Comparison of ENCODE assay signal across 22 cellular contexts in the genomic region with DNA sequence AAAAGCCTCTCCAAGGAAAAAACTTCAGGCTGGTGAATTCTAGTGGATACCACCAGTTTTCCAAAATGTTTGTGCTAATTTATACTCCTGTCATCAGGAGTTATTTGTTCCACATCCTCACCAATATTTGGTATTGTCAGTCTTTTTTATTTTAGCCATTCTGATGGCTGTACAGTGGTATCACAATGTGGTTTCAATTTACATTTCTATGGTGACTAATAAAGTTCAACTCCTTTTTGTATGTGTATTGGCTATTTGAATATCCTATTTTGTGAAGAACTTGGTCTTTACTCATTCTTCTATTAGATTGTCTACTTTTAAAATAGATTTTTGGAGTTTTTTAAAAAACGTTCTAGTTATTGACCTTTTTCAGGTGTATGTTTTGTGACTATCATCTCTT. TPM values are rescaled to one million over a fixed set of nuclear protein-coding genes. Genes with fewer than 3 reads are reported as not detected.
DNase-seq lines count a peak whose midpoint lies in the region; ATAC-seq and TF ChIP-seq lines count a peak whose summit lies in the region.
"Had no signal": no experiment of that assay in that cellular context is flagged by ENCODE, and none has a peak within 500 bp of the region (broad histone marks: within the 10 kb centered on the region; RNA-seq: fewer than 3 reads in every experiment).

No MANE protein-coding gene starts in this region.

- H3K79me2 ChIP-seq in GM23248 (ENCODE audit: insufficient read depth), result no peaks in the 10 kb centered on the region

- no peaks in the 10 kb centered on the region for H3K9me2 ChIP-seq in GM23248 (ENCODE audit: insufficient read depth)

- no peaks in the 10 kb centered on the region for H3K9me3 ChIP-seq in GM23248 (ENCODE audit: low read depth)
- H3K9me3 ChIP-seq: BLaER1, Caco-2 had no signal

- no peaks in the 10 kb centered on the region for H4K20me1 ChIP-seq in GM23248 (ENCODE audit: insufficient read depth)
- H4K20me1 ChIP-seq: BLaER1 had no signal

- H3K36me3 ChIP-seq in GM23248 (ENCODE audit: low read depth), result no peaks in the 10 kb centered on the region
- H3K36me3 ChIP-seq: BLaER1 had no signal

- DNase-seq in AG08395 (ENCODE audit: low spot score), result peak; percentile 7
- DNase-seq in GM23248, result peak; percentile 44
- peak; percentile 40 for DNase-seq in fibroblast of mammary gland (ENCODE audit: low read depth)
- no peak for DNase-seq in NOMO-1 treated with dmso at 0.1 percent for 144 hours (lab: John Stamatoyannopoulos, UW; ENCODE audit: unreplicated experiment)
- no peak for DNase-seq in NCI-H1694 (lab: John Stamatoyannopoulos, UW)
- no peak for DNase-seq in stimulated activated CD4-positive, alpha-beta T cell treated with anti-CD3 and anti-CD28 coated beads, Interleukin-4, amount 100 ng/mL, for 4 hours
- DNase-seq: Caco-2; CD4-positive, CD25-positive, alpha-beta regulatory T cell; CD8-positive, alpha-beta T cell; DMS153; DND-41; EL; GDM1; H9 had no signal

- H2AFZ ChIP-seq in GM23248, result peak overlapping the region; percentile 21; the same call in 1 of the 2 replicates
- H2AFZ ChIP-seq: GM23338 had no signal

- ATAC-seq in SK-N-SH treated with all-trans-retinoic acid at 6 μM for 48 hours (peak; percentile 84), HG03025 (IDR thresholded peaks at IDR 0.05; ENCODE audit: low FRiP score, unreplicated experiment) (no peak)
- ATAC-seq: CD8-positive, alpha-beta T cell; GM12878; GM23338; HCT116 had no signal

- no peak for TF ChIP-seq CTCF in fibroblast of mammary gland (conservative IDR thresholded peaks at IDR 0.05; ENCODE audit: control insufficient read depth, insufficient read depth, low read depth, low read length)

- peaks cover 9% of the 10 kb centered on the region; the same call in 1 of the 2 replicates for H3K4me1 ChIP-seq in GM23248 (ENCODE audit: insufficient read depth)
- H3K4me1 ChIP-seq: BLaER1, Caco-2 had no signal

- H3F3A ChIP-seq in GM23248 (ENCODE audit: insufficient read depth), result no peaks in the 10 kb centered on the region

- H3K27ac ChIP-seq in GM23248, result no peak overlapping the region
- H3K27ac ChIP-seq: 22Rv1, BLaER1, C4-2B had no signal

- no peaks in the 10 kb centered on the region for H3K27me3 ChIP-seq in GM23248 (replicated peaks; ENCODE audit: insufficient read depth)
- H3K27me3 ChIP-seq: BLaER1 had no signal

- no peak overlapping the region for H3K4me3 ChIP-seq in GM23248
- no peak overlapping the region for H3K4me3 ChIP-seq in fibroblast of mammary gland (ENCODE audit: control insufficient read depth, low read depth, low read length)
- H3K4me3 ChIP-seq: BLaER1, GM12878, GM23338 had no signal

- H3K4me2 ChIP-seq in GM23248 (ENCODE audit: unreplicated experiment), result peak overlapping the region; percentile 1
- H3K4me2 ChIP-seq: BLaER1, GM23338 had no signal

- 4 to 5% methylated on average over 1 of the region's 1 CpG for WGBS in GM23248 (ENCODE audit: low coverage in 1 of 2, low lambda C conversion rate in 2 of 2, missing lambda C conversion rate in 2 of 2), 2 experiments

- in situ Hi-C loops in GM23248 (cut with MboI), result no loop called here

- no peak overlapping the region for H3K9ac ChIP-seq in GM23248
- H3K9ac ChIP-seq: BLaER1 had no signal

TF ChIP-seq in SK-N-SH treated with all-trans-retinoic acid at 6 μM for 48 hours, 23 proteins besides CTCF, POLR2A, EP300 and RAD21:
- no peak for TF ChIP-seq ZFP3 (CRISPR knock-in tag; IDR thresholded peaks at IDR 0.05)
- no peak for TF ChIP-seq SNAI2 (CRISPR knock-in tag; IDR thresholded peaks at IDR 0.05)
- TF ChIP-seq TOX (CRISPR knock-in tag; IDR thresholded peaks at IDR 0.05; ENCODE audit: borderline replicate concordance), result no peak
- TF ChIP-seq ZNF8 (CRISPR knock-in tag; IDR thresholded peaks at IDR 0.05), result no peak
- TF ChIP-seq, protein P1, sequence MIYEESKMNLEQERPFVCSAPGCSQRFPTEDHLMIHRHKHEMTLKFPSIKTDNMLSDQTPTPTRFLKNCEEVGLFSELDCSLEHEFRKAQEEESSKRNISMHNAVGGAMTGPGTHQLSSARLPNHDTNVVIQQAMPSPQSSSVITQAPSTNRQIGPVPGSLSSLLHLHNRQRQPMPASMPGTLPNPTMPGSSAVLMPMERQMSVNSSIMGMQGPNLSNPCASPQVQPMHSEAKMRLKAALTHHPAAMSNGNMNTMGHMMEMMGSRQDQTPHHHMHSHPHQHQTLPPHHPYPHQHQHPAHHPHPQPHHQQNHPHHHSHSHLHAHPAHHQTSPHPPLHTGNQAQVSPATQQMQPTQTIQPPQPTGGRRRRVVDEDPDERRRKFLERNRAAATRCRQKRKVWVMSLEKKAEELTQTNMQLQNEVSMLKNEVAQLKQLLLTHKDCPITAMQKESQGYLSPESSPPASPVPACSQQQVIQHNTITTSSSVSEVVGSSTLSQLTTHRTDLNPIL (CRISPR knock-in tag; IDR thresholded peaks at IDR 0.05; ENCODE audit: low read depth), result no peak
- no peak for TF ChIP-seq ISL1 (CRISPR knock-in tag; IDR thresholded peaks at IDR 0.05)
- TF ChIP-seq, protein P2, sequence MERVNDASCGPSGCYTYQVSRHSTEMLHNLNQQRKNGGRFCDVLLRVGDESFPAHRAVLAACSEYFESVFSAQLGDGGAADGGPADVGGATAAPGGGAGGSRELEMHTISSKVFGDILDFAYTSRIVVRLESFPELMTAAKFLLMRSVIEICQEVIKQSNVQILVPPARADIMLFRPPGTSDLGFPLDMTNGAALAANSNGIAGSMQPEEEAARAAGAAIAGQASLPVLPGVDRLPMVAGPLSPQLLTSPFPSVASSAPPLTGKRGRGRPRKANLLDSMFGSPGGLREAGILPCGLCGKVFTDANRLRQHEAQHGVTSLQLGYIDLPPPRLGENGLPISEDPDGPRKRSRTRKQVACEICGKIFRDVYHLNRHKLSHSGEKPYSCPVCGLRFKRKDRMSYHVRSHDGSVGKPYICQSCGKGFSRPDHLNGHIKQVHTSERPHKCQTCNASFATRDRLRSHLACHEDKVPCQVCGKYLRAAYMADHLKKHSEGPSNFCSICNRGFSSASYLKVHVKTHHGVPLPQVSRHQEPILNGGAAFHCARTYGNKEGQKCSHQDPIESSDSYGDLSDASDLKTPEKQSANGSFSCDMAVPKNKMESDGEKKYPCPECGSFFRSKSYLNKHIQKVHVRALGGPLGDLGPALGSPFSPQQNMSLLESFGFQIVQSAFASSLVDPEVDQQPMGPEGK (CRISPR knock-in tag; IDR thresholded peaks at IDR 0.05; ENCODE audit: borderline replicate concordance), result no peak
- no peak for TF ChIP-seq TCF4 (CRISPR knock-in tag; IDR thresholded peaks at IDR 0.05; ENCODE audit: borderline replicate concordance)
- TF ChIP-seq CSDC2 (CRISPR knock-in tag; IDR thresholded peaks at IDR 0.05), result no peak

RNA-seq across cellular contexts. Expression of a gene that starts 33.0 kb away (rescaled TPM):
- 19.8 and 20.0 TPM in 2 replicates for total RNA-seq in GM23248 (2014; rRNA removed; shearing (Covaris generic))
- polyA plus RNA-seq in GM23248 (2016; fragmentation: Nextera tagmentation; extraction: Ambion mirVana), result 5.8 and 6.5 TPM in 2 replicates
- total RNA-seq: CD4-positive, CD25-positive, alpha-beta regulatory T cell; CD8-positive, alpha-beta T cell had no signal
- polyA plus RNA-seq: CD4-positive, CD25-positive, alpha-beta regulatory T cell had no signal

Comparison
In these comparisons a context has a peak if more than half of its experiments do, and no peak if none do; other contexts are left out.
1. DNase-seq: peak in AG08395 (single experiment), GM23248 (single experiment) and fibroblast of mammary gland (single experiment); none in NOMO-1 treated with dmso at 0.1 percent for 144 hours (single experiment), NCI-H1694 (single experiment) and stimulated activated CD4-positive, alpha-beta T cell treated with anti-CD3 and anti-CD28 coated beads, Interleukin-4, amount 100 ng/mL, for 4 hours (0 of 2).